28 cellular contexts compared by ENCODE assay signal in the genomic region with DNA sequence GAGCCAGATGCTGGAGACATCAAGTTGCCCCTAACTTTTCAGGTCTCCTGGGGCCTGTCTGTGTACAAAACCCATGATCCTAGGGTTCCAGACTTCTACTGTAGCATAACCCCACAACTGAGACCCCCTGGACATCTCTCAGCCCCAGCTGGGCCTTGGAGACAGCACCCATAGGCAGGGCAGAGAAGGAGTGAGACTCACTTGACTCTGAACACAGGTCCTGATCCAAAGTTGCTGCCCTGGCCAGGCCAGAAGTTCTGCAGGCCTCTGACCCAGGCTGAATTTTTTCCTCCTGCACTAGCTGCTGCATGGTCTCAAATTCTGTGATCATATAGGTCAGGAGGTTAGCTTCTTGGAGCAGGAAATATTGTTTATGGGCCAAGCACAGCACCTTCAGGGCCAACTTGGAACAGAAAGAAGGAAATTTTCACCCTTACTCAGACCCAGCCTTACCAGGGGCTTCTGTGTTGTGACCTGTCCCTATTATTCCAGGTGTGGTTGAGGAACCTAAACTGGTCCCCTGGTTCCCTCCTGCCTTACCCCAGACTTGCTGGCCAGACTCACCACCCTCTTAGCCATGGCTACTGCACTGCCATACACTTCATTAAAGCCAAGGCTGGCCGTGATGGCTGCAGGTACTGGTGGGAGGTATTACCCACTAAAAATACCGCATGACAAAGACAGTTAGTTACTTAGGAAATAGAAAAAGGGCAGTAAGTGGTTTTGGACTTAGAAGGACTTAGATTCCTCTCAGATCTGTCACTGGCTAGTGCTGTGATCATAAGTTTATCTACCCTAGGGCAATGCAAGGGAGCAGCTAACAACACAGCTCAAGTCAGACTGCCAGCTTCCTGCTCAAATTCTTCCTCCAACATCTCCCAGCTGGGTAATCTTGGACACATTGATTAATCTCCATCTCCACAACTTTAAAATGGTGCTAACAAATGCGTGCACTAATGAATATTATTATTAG.
"Had no signal": no experiment of that assay in that cellular context is flagged by ENCODE, and none has a peak within 500 bp of the region (broad histone marks: within the 10 kb centered on the region; RNA-seq: fewer than 3 reads in every experiment).

No MANE protein-coding gene starts in this region.

- ATAC-seq: heart right ventricle; left ventricle myocardium superior; lower lobe of right lung; naive thymus-derived CD8-positive, alpha-beta T cell; right lobe of liver; stimulated activated naive CD8-positive, alpha-beta T cell treated with anti-CD3 and anti-CD28 coated beads, Interleukin-15, amount 100 ng/mL, for 72 hours; upper lobe of right lung had no signal

- H3K27ac ChIP-seq: epithelial cell of prostate, esophagus squamous epithelium, heart right ventricle, lower lobe of right lung, ovary, right lobe of liver, suprapubic skin, transverse colon, upper lobe of right lung, uterus had no signal

- H3K4me3 ChIP-seq: esophagus squamous epithelium, heart right ventricle, lower lobe of right lung, ovary, right lobe of liver, suprapubic skin, transverse colon, upper lobe of right lung, uterus had no signal

- H3K4me3 Mint-ChIP-seq: dendritic cell treated with granulocyte-macrophage colony-stimulating factor and Interleukin-4, amounts not matched to agents 40 ng/mL and 50 ng/mL, for 4 days; endodermal cell; naive thymus-derived CD8-positive, alpha-beta T cell; nephron progenitor cell; stimulated activated naive CD8-positive, alpha-beta T cell treated with anti-CD3 and anti-CD28 coated beads, Interleukin-15, amount 100 ng/mL, for 72 hours had no signal

- H3K27ac Mint-ChIP-seq: dendritic cell treated with granulocyte-macrophage colony-stimulating factor and Interleukin-4, amounts not matched to agents 40 ng/mL and 50 ng/mL, for 4 days; endodermal cell; naive thymus-derived CD8-positive, alpha-beta T cell; nephron progenitor cell; stimulated activated naive CD8-positive, alpha-beta T cell treated with anti-CD3 and anti-CD28 coated beads, Interleukin-15, amount 100 ng/mL, for 72 hours had no signal

- H3K27me3 Mint-ChIP-seq: dendritic cell treated with granulocyte-macrophage colony-stimulating factor and Interleukin-4, amounts not matched to agents 40 ng/mL and 50 ng/mL, for 4 days; naive thymus-derived CD8-positive, alpha-beta T cell; stimulated activated naive CD8-positive, alpha-beta T cell treated with anti-CD3 and anti-CD28 coated beads, Interleukin-15, amount 100 ng/mL, for 72 hours had no signal

- H3K4me1 Mint-ChIP-seq: endodermal cell; naive thymus-derived CD8-positive, alpha-beta T cell; nephron progenitor cell; stimulated activated naive CD8-positive, alpha-beta T cell treated with anti-CD3 and anti-CD28 coated beads, Interleukin-15, amount 100 ng/mL, for 72 hours had no signal

- DNase-seq: effector CD8-positive, alpha-beta T cell; endodermal cell; esophagus squamous epithelium; foreskin melanocyte; glutamatergic neuron; heart right ventricle; hippocampal formation; kidney glomerular epithelial cell; left ventricle myocardium superior; lower lobe of right lung; naive thymus-derived CD8-positive, alpha-beta T cell; nephron progenitor cell; nucleus accumbens; ovary; posterior cingulate gyrus; right lobe of liver; small intestine; stimulated activated CD4-positive, alpha-beta T cell treated with anti-CD3 and anti-CD28 coated beads, Interleukin-15, amount 100 ng/mL, for 24 hours; stimulated activated CD4-positive, alpha-beta T cell treated with anti-CD3 and anti-CD28 coated beads, Interleukin-4, amount 100 ng/mL, for 1 hour; stimulated activated CD8-positive, alpha-beta memory T cell treated with anti-CD3 and anti-CD28 coated beads, Interleukin-4, amount 100 ng/mL, for 48 hours; stimulated activated naive CD4-positive, alpha-beta T cell; stimulated activated naive CD8-positive, alpha-beta T cell treated with anti-CD3 and anti-CD28 coated beads, Interleukin-15, amount 100 ng/mL, for 72 hours; transverse colon; upper lobe of right lung; uterus had no signal
